Comparison of ENCODE assay signal across 15 cellular contexts in genomic region chr10:78184851-78185692, GRCh38.
"Had no signal": no experiment of that assay in that cellular context is flagged by ENCODE, and none has a peak within 500 bp of the region (broad histone marks: within the 10 kb centered on the region; RNA-seq: fewer than 3 reads in every experiment).

No MANE protein-coding gene starts in this region.

- H3K4me3 ChIP-seq: adrenal gland, colonic mucosa, sigmoid colon had no signal

- H3K27me3 ChIP-seq: colonic mucosa, sigmoid colon had no signal

- DNase-seq: activated B cell treated with CpG ODN at 0.5 μM for 24 hours; activated CD4-positive, alpha-beta T cell treated with anti-CD3 and anti-CD28 coated beads, Interleukin-2, amount 10 ng/mL, durations not matched to agents 24 days and 14 days; activated CD8-positive, alpha-beta memory T cell treated with anti-CD3 and anti-CD28 coated beads, Interleukin-2, amount 50 U/mL, for 4 hours; activated CD8-positive, alpha-beta T cell treated with anti-CD3 and anti-CD28 coated beads, Interleukin-2, amount 10 ng/mL, durations not matched to agents 7 days and 5 days; activated effector memory CD4-positive, alpha-beta T cell treated with anti-CD3 and anti-CD28 coated beads, Interleukin-2, amount 50 U/mL, for 16 hours; activated T-cell treated with anti-CD3 and anti-CD28 coated beads, Interleukin-2, amount 50 U/mL, for 48 hours; central memory CD4-positive, alpha-beta T cell; colonic mucosa; glutamatergic neuron; sigmoid colon; stimulated activated CD4-positive, alpha-beta T cell treated with anti-CD3 and anti-CD28 coated beads, Interleukin-1b, Interleukin-23, amount 100 ng/mL, for 48 hours; stimulated activated naive CD8-positive, alpha-beta T cell treated with anti-CD3 and anti-CD28 coated beads, Interleukin-15, amount 100 ng/mL, for 72 hours had no signal

- H3K4me1 ChIP-seq: adrenal gland, colonic mucosa had no signal

- H3K27ac ChIP-seq: adrenal gland, colonic mucosa, sigmoid colon had no signal

- H3K9me3 ChIP-seq: adrenal gland, colonic mucosa, sigmoid colon had no signal

- ATAC-seq: activated CD8-positive, alpha-beta T cell treated with anti-CD3 and anti-CD28 coated beads, Interleukin-2, amount 10 ng/mL, durations not matched to agents 7 days and 5 days; esophagus mucosa; natural killer cell treated with Interleukin-12 subunit alpha and Interleukin-12 subunit beta and Interleukin-15 and Interleukin-18, amount 100 ng/mL, for 72 hours; stimulated activated naive CD8-positive, alpha-beta T cell treated with anti-CD3 and anti-CD28 coated beads, Interleukin-15, amount 100 ng/mL, for 72 hours had no signal

- H3K36me3 ChIP-seq: adrenal gland, colonic mucosa, sigmoid colon had no signal
